ENCODE assay signal across 9 cellular contexts in genomic region chr16:87661561-87661960, GRCh38. TPM values are rescaled to one million over a fixed set of nuclear protein-coding genes. Genes with fewer than 3 reads are reported as not detected.
A peak's percentile ranks its signal among the peaks of the same experiment; 100 is the strongest.
DNase-seq lines count a peak whose midpoint lies in the region; ATAC-seq and TF ChIP-seq lines count a peak whose summit lies in the region.
"Had no signal": no experiment of that assay in that cellular context is flagged by ENCODE, and none has a peak within 500 bp of the region (broad histone marks: within the 10 kb centered on the region; RNA-seq: fewer than 3 reads in every experiment).

No MANE protein-coding gene starts in this region.

- H3F3A ChIP-seq in OCI-LY1 (ENCODE audit: insufficient read depth, low read length), result no peaks in the 10 kb centered on the region

- no peaks in the 10 kb centered on the region for H3K9me3 ChIP-seq in OCI-LY1 (ENCODE audit: low read length)

- H3K36me3 ChIP-seq in OCI-LY1 (ENCODE audit: insufficient read depth, low read length), result no peaks in the 10 kb centered on the region

- H3K27ac Mint-ChIP-seq in natural killer cell treated with Interleukin-12 subunit alpha and Interleukin-12 subunit beta and Interleukin-15 and Interleukin-18, amount 100 ng/mL, for 72 hours, result no peak overlapping the region

- H3K4me3 ChIP-seq in OCI-LY1 (ENCODE audit: low read depth, low read length, poor library complexity, severe bottlenecking) (no peak overlapping the region), coronary artery (no peak overlapping the region)

- peaks cover 0 to 7% of the 10 kb centered on the region in 2 donors for H3K4me1 Mint-ChIP-seq in natural killer cell treated with Interleukin-12 subunit alpha and Interleukin-12 subunit beta and Interleukin-15 and Interleukin-18, amount 100 ng/mL, for 72 hours (ENCODE audit: low read depth in 2 of 2)

- H3K27ac ChIP-seq in OCI-LY1 (ENCODE audit: low read depth, low read length, poor library complexity, severe bottlenecking) (no peak overlapping the region), coronary artery (no peak overlapping the region)
- H3K27ac ChIP-seq: KMS-11 had no signal

- no peak overlapping the region for H3K4me2 ChIP-seq in OCI-LY1 (ENCODE audit: low read length)
- H3K4me2 ChIP-seq: KMS-11 had no signal

- in situ Hi-C loops in T47D (cut with HindIII; ENCODE audit: low pct_unique_long_range_greater_than_20kb, low sequenced_read_pairs), result no loop called here

- no peaks in the 10 kb centered on the region for H4K20me1 ChIP-seq in OCI-LY1 (ENCODE audit: insufficient read depth, low read length)

- no peaks in the 10 kb centered on the region for H3K79me2 ChIP-seq in OCI-LY1 (ENCODE audit: insufficient read depth, low read length)

- peak; percentile 59 to 79 for ATAC-seq in natural killer cell treated with Interleukin-12 subunit alpha and Interleukin-12 subunit beta and Interleukin-15 and Interleukin-18, amount 100 ng/mL, for 72 hours
- ATAC-seq in GM18520 (IDR thresholded peaks at IDR 0.05; ENCODE audit: unreplicated experiment), result no peak

- TF ChIP-seq CTCF in GM12872 (IDR thresholded peaks at IDR 0.05; ENCODE audit: insufficient read depth, low read depth, low read length), result peak; percentile 22; the same call in 1 of the 3 replicates
- TF ChIP-seq CTCF in OCI-LY1 (IDR thresholded peaks at IDR 0.05; ENCODE audit: low read length), result peak; percentile 26; the same call in 1 of the 2 replicates
- no peak for TF ChIP-seq CTCF in coronary artery (IDR thresholded peaks at IDR 0.05)

- H2AFZ ChIP-seq in OCI-LY1 (ENCODE audit: low read length), result no peak overlapping the region

- peaks cover 13% of the 10 kb centered on the region for H3K27me3 ChIP-seq in OCI-LY1 (ENCODE audit: insufficient read depth, low read length)

- no peak overlapping the region for H3K4me3 Mint-ChIP-seq in natural killer cell treated with Interleukin-12 subunit alpha and Interleukin-12 subunit beta and Interleukin-15 and Interleukin-18, amount 100 ng/mL, for 72 hours

- DNase-seq in T47D (ENCODE audit: low read depth in 1 of 2, low spot score in 1 of 2), result peak; percentile 82 to 94
- no peak for DNase-seq in natural killer cell treated with Interleukin-12 subunit alpha and Interleukin-12 subunit beta and Interleukin-15 and Interleukin-18, amount 100 ng/mL, for 72 hours (ENCODE audit: low spot score)
- no peak for DNase-seq in coronary artery (ENCODE audit: low spot score)
- DNase-seq in NCI-H2081 (lab: John Stamatoyannopoulos, UW), result no peak
- no peak for DNase-seq in effector CD8-positive, alpha-beta T cell (lab: John Stamatoyannopoulos, UW)

- no peaks in the 10 kb centered on the region for H3K4me1 ChIP-seq in OCI-LY1 (ENCODE audit: insufficient read depth, low read length, severe bottlenecking)

- H3K9me3 Mint-ChIP-seq in natural killer cell treated with Interleukin-12 subunit alpha and Interleukin-12 subunit beta and Interleukin-15 and Interleukin-18, amount 100 ng/mL, for 72 hours, result no peaks in the 10 kb centered on the region

- no peak overlapping the region for H3K9ac ChIP-seq in OCI-LY1 (ENCODE audit: low read length)
- H3K9ac ChIP-seq: KMS-11 had no signal

- peaks cover 0 to 13% of the 10 kb centered on the region in 2 donors for H3K27me3 Mint-ChIP-seq in natural killer cell treated with Interleukin-12 subunit alpha and Interleukin-12 subunit beta and Interleukin-15 and Interleukin-18, amount 100 ng/mL, for 72 hours

- H3K36me3 Mint-ChIP-seq in natural killer cell treated with Interleukin-12 subunit alpha and Interleukin-12 subunit beta and Interleukin-15 and Interleukin-18, amount 100 ng/mL, for 72 hours, result no peaks in the 10 kb centered on the region

- H3K9me2 ChIP-seq in OCI-LY1 (ENCODE audit: low read depth, low read length), result no peaks in the 10 kb centered on the region

RNA-seq across cellular contexts. Expression of gene JPH3, which starts 59.3 kb away (rescaled TPM):
- total RNA-seq in natural killer cell treated with Interleukin-12 subunit alpha and Interleukin-12 subunit beta and Interleukin-15 and Interleukin-18, amount 100 ng/mL, for 72 hours, result not detected

Comparison
In these comparisons a context has a peak if more than half of its experiments do, and no peak if none do; other contexts are left out.
1. DNase-seq: peak in T47D (2 of 2); none in natural killer cell treated with Interleukin-12 subunit alpha and Interleukin-12 subunit beta and Interleukin-15 and Interleukin-18, amount 100 ng/mL, for 72 hours (single experiment), coronary artery (single experiment), NCI-H2081 (0 of 2) and effector CD8-positive, alpha-beta T cell (single experiment).